Comparison of ENCODE assay signal across 22 cellular contexts in the genomic region with DNA sequence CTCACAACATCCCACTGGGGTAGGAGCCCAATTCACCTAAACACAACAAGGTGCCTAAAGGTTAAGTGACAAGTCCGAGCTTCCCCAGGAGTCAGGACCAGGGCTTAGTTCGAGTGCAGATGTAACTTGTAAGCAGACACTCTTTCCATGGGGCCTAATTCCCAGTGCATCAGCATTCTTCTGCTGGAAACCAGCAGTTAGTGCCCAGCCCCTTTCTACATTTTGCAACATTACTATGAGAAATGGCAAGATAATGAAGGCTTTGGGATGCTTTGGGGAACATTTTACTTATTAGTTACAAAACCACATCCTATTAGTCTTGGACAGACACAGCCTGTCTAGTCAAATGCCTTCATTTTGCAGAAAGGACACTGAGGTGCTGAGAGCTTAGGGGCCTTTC.
A peak's percentile ranks its signal among the peaks of the same experiment; 100 is the strongest.
DNase-seq lines count a peak whose midpoint lies in the region; ATAC-seq, FAIRE-seq and TF ChIP-seq lines count a peak whose summit lies in the region.
"Had no signal": no experiment of that assay in that cellular context is flagged by ENCODE, and none has a peak within 500 bp of the region (broad histone marks: within the 10 kb centered on the region; RNA-seq: fewer than 3 reads in every experiment).

No MANE protein-coding gene starts in this region.

- no peak overlapping the region for H2AK5ac ChIP-seq in mesenchymal stem cell (ENCODE audit: low read length, severe bottlenecking)

- H4K20me1 ChIP-seq in astrocyte (ENCODE audit: insufficient read depth, low read length), result no peaks in the 10 kb centered on the region

- no peak overlapping the region for H4K91ac ChIP-seq in mesenchymal stem cell (ENCODE audit: low read length)

- H3K4me3 ChIP-seq in astrocyte (ENCODE audit: insufficient read depth, low read depth, low read length), result no peak overlapping the region
- no peak overlapping the region for H3K4me3 ChIP-seq in fibroblast of pulmonary artery (replicated peaks; ENCODE audit: low read depth, low read length)
- no peak overlapping the region for H3K4me3 ChIP-seq in psoas muscle
- H3K4me3 ChIP-seq in mesenchymal stem cell (ENCODE audit: insufficient read depth in 1 of 2, low read depth in 1 of 2, low read length in 2 of 2), result no peak overlapping the region
- H3K4me3 ChIP-seq: breast epithelium, vagina had no signal

- no peak overlapping the region for H2BK5ac ChIP-seq in mesenchymal stem cell (ENCODE audit: low read depth, low read length, poor library complexity, severe bottlenecking)

- H3K4me2 ChIP-seq in astrocyte (ENCODE audit: low read length), result no peak overlapping the region
- no peak overlapping the region for H3K4me2 ChIP-seq in mesenchymal stem cell (ENCODE audit: low read length, poor library complexity, severe bottlenecking)

- H3K4ac ChIP-seq in mesenchymal stem cell (ENCODE audit: low read depth in 1 of 2, low read length in 2 of 2), result no peak overlapping the region

- H2BK12ac ChIP-seq in mesenchymal stem cell (ENCODE audit: low read length in 2 of 2), result no peak overlapping the region

- H4K8ac ChIP-seq in mesenchymal stem cell (ENCODE audit: low read length), result no peak overlapping the region

- ATAC-seq in psoas muscle (no peak), HG03565 (IDR thresholded peaks at IDR 0.05; ENCODE audit: unreplicated experiment) (no peak), HG02970 (IDR thresholded peaks at IDR 0.05; ENCODE audit: low FRiP score, unreplicated experiment) (no peak)
- ATAC-seq: CD8-positive, alpha-beta T cell had no signal

- H3K79me2 ChIP-seq in astrocyte (ENCODE audit: insufficient read depth, low read length), result no peaks in the 10 kb centered on the region

- no peaks in the 10 kb centered on the region for H3K9me3 ChIP-seq in astrocyte (ENCODE audit: insufficient read depth, low read depth, low read length)
- no peaks in the 10 kb centered on the region for H3K9me3 ChIP-seq in psoas muscle
- no peaks in the 10 kb centered on the region for H3K9me3 ChIP-seq in mesenchymal stem cell (ENCODE audit: control insufficient read depth, low read length)
- H3K9me3 ChIP-seq: breast epithelium, vagina had no signal

- no peak for TF ChIP-seq CTCF in astrocyte (IDR thresholded peaks at IDR 0.05; ENCODE audit: insufficient read depth, low read depth, low read length)
- TF ChIP-seq CTCF in fibroblast of pulmonary artery (IDR thresholded peaks at IDR 0.05; ENCODE audit: low read length, missing control alignments), result no peak
- no peak for TF ChIP-seq CTCF in psoas muscle (IDR thresholded peaks at IDR 0.05)

- peaks cover 2% of the 10 kb centered on the region for H3K9me3 Mint-ChIP-seq in astrocyte (ENCODE audit: unreplicated experiment)
- H3K9me3 Mint-ChIP-seq: activated T-helper 1 cell treated with anti-CD3 and anti-CD28 coated beads, Interleukin-12 subunit alpha, Interleukin-12 subunit beta, Interleukin-2, Interleukin-4 antibody, amounts not matched to agents 30 ng/mL and 10 ng/mL and 1 ng/mL, durations not matched to agents 14 hours and 24 hours and 36 hours; CD8-positive, alpha-beta T cell; nephron had no signal

- peaks cover 9% of the 10 kb centered on the region for H3K27me3 Mint-ChIP-seq in astrocyte (ENCODE audit: low read depth, unreplicated experiment)
- H3K27me3 Mint-ChIP-seq: activated naive CD8-positive, alpha-beta T cell had no signal

- H3K36me3 Mint-ChIP-seq in astrocyte (ENCODE audit: low read depth, unreplicated experiment), result peaks cover 28% of the 10 kb centered on the region
- H3K36me3 Mint-ChIP-seq: activated naive CD8-positive, alpha-beta T cell; CD8-positive, alpha-beta T cell had no signal

- H2AFZ ChIP-seq in astrocyte (ENCODE audit: low read depth, low read length) (no peak overlapping the region), mesenchymal stem cell (ENCODE audit: low read depth, low read length) (no peak overlapping the region)

- H3K79me1 ChIP-seq in mesenchymal stem cell (replicated peaks; ENCODE audit: low read length, poor library complexity, severe bottlenecking), result no peaks in the 10 kb centered on the region

- H3K14ac ChIP-seq in mesenchymal stem cell (ENCODE audit: low read length in 2 of 2), result no peak overlapping the region

- no peak overlapping the region for H2BK120ac ChIP-seq in mesenchymal stem cell (ENCODE audit: low read depth, low read length)

- H3K4me1 ChIP-seq in astrocyte (ENCODE audit: insufficient read depth, low read length) (no peaks in the 10 kb centered on the region), psoas muscle (peaks cover 43% of the 10 kb centered on the region), mesenchymal stem cell (ENCODE audit: control insufficient read depth, insufficient read depth, low read depth, low read length) (peaks cover 10% of the 10 kb centered on the region)
- H3K4me1 ChIP-seq: breast epithelium, vagina had no signal

- 57 to 88% (median 74%) methylated on average over 2 of the region's 2 CpGs for WGBS in psoas muscle, 3 donors
- WGBS in mesenchymal stem cell, result 78% methylated on average over 2 of the region's 2 CpGs

- no peak overlapping the region for H3K27ac Mint-ChIP-seq in astrocyte (ENCODE audit: unreplicated experiment)
- H3K27ac Mint-ChIP-seq: activated naive CD8-positive, alpha-beta T cell; activated T-helper 1 cell treated with anti-CD3 and anti-CD28 coated beads, Interleukin-12 subunit alpha, Interleukin-12 subunit beta, Interleukin-2, Interleukin-4 antibody, amounts not matched to agents 30 ng/mL and 10 ng/mL and 1 ng/mL, durations not matched to agents 14 hours and 24 hours and 36 hours; CD8-positive, alpha-beta T cell; nephron had no signal

- H3K23ac ChIP-seq in mesenchymal stem cell (ENCODE audit: low read length in 2 of 2), result no peak overlapping the region

- no peak overlapping the region for H2BK15ac ChIP-seq in mesenchymal stem cell (ENCODE audit: low read depth, poor library complexity, severe bottlenecking)

- peak; percentile 54 for DNase-seq in AG08396 (ENCODE audit: low spot score)
- DNase-seq in astrocyte (ENCODE audit: low read depth), result peak; percentile 27
- peak; percentile 49 for DNase-seq in fibroblast of pulmonary artery (ENCODE audit: low read depth)
- DNase-seq in psoas muscle, result no peak
- DNase-seq in HTR-8/SVneo (ENCODE audit: insufficient read length, low spot score), result no peak
- no peak for DNase-seq in mesenchymal stem cell
- DNase-seq: CD8-positive, alpha-beta T cell; DMS79; erythroblast; mesendoderm; NCI-H2107; NCI-H524 treated with DMSO at 0.1 percent for 48 hours; small intestine; stimulated activated CD4-positive, alpha-beta T cell treated with anti-CD3 and anti-CD28 coated beads, Interleukin-4, amount 100 ng/mL, for 4 hours had no signal

- no peak overlapping the region for H3K27ac ChIP-seq in astrocyte (ENCODE audit: low read depth, low read length)
- peak overlapping the region; percentile 18 for H3K27ac ChIP-seq in psoas muscle
- no peak overlapping the region for H3K27ac ChIP-seq in mesenchymal stem cell (ENCODE audit: low read length, poor library complexity, severe bottlenecking)
- H3K27ac ChIP-seq: breast epithelium, vagina had no signal

- no peak overlapping the region for H3K4me3 Mint-ChIP-seq in astrocyte (ENCODE audit: unreplicated experiment)
- H3K4me3 Mint-ChIP-seq: activated naive CD8-positive, alpha-beta T cell; activated T-helper 1 cell treated with anti-CD3 and anti-CD28 coated beads, Interleukin-12 subunit alpha, Interleukin-12 subunit beta, Interleukin-2, Interleukin-4 antibody, amounts not matched to agents 30 ng/mL and 10 ng/mL and 1 ng/mL, durations not matched to agents 14 hours and 24 hours and 36 hours; CD8-positive, alpha-beta T cell; nephron had no signal

- H3K18ac ChIP-seq in mesenchymal stem cell (ENCODE audit: low read depth in 1 of 2, low read length in 2 of 2), result no peak overlapping the region

- H3K27me3 ChIP-seq in astrocyte (ENCODE audit: insufficient read depth, low read length) (no peaks in the 10 kb centered on the region), psoas muscle (ENCODE audit: insufficient read depth in 3 of 3, low read length in 2 of 3) (no peaks in the 10 kb centered on the region), mesenchymal stem cell (ENCODE audit: control insufficient read depth in 1 of 2, insufficient read depth in 1 of 2, low read length in 2 of 2) (no peaks in the 10 kb centered on the region)
- H3K27me3 ChIP-seq: breast epithelium, vagina had no signal

- H3K9ac ChIP-seq in astrocyte (ENCODE audit: low read length), result no peak overlapping the region
- H3K9ac ChIP-seq in mesenchymal stem cell (ENCODE audit: low read length), result no peak overlapping the region

- no peaks in the 10 kb centered on the region for H3K36me3 ChIP-seq in astrocyte (ENCODE audit: insufficient read depth, low read length)
- peaks cover 0 to 21% of the 10 kb centered on the region in 2 donors for H3K36me3 ChIP-seq in psoas muscle (ENCODE audit: insufficient read depth in 1 of 2, low read depth in 1 of 2)
- H3K36me3 ChIP-seq in mesenchymal stem cell (ENCODE audit: control insufficient read depth in 1 of 2, insufficient read depth in 2 of 2, low read depth in 1 of 2, low read length in 2 of 2), result peaks cover 19 to 22% of the 10 kb centered on the region in 2 experiments
- H3K36me3 ChIP-seq: breast epithelium had no signal

- FAIRE-seq in astrocyte (lab: Jason Lieb, UNC), result no peak
- FAIRE-seq in HTR-8/SVneo (lab: Jason Lieb, UNC), result no peak
- FAIRE-seq: keratinocyte, small intestine had no signal

- intact Hi-C loops in psoas muscle (cut with DNase I), result no loop called here

- peaks cover 3% of the 10 kb centered on the region for H3K4me1 Mint-ChIP-seq in astrocyte (ENCODE audit: low read depth, unreplicated experiment)

Comparison
In these comparisons a context has a peak if more than half of its experiments do, and no peak if none do; other contexts are left out.
1. DNase-seq: peak in AG08396 (single experiment), astrocyte (single experiment) and fibroblast of pulmonary artery (single experiment); none in psoas muscle (0 of 2), HTR-8/SVneo (single experiment) and mesenchymal stem cell (single experiment).